32 cellular contexts compared by ENCODE assay signal in the genomic region with DNA sequence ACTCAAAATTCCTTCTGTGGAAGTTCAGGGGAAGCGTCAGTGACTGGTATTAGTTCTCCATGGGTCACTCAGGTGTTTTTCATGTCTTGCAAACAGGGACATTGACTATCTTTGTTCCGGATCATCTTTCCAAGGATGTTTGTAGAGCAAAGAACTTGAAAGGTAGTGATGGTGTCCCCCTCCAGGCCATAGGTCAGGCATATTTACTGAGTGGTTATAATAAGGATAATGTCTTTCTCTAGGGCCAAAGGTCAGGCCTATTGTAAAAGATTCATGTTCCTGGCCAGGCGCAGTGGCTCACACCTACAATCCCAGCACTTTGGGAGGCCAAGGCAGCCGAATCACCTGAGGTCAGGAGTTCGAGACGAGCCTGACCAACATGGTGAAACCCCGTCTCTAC.
"Had no signal": no experiment of that assay in that cellular context is flagged by ENCODE, and none has a peak within 500 bp of the region (broad histone marks: within the 10 kb centered on the region; RNA-seq: fewer than 3 reads in every experiment).

No MANE protein-coding gene starts in this region.

- H3K27me3 ChIP-seq: adrenal gland, body of pancreas, brain microvascular endothelial cell, breast epithelium had no signal

- H3K36me3 ChIP-seq: adrenal gland, brain microvascular endothelial cell, breast epithelium had no signal

- ATAC-seq: activated CD8-positive, alpha-beta T cell treated with anti-CD3 and anti-CD28 coated beads for 36 hours; activated naive CD4-positive, alpha-beta T cell treated with anti-CD3 and anti-CD28 coated beads, Interleukin-2, amount 50 U/mL, for 72 hours; activated T-cell treated with anti-CD3 and anti-CD28 coated beads, Interleukin-2, amount 50 U/mL, for 4 hours; activated T-cell treated with anti-CD3 and anti-CD28 coated beads, Interleukin-2, amount 50 U/mL, for 72 hours; activated T-helper 17 cell treated with anti-CD3 and anti-CD28 coated beads, Interleukin-2, amount 50 U/mL, for 72 hours; body of pancreas had no signal

- H3K9me3 ChIP-seq: adrenal gland, body of pancreas, breast epithelium had no signal

- H3K4me3 ChIP-seq: adrenal gland, body of pancreas, breast epithelium had no signal

- H3K27ac ChIP-seq: adrenal gland, body of pancreas, brain microvascular endothelial cell, breast epithelium, VCaP had no signal

- H3K4me1 ChIP-seq: adrenal gland, body of pancreas, breast epithelium had no signal

- DNase-seq: activated B cell treated with CpG ODN at 0.5 μM for 24 hours; activated CD4-positive, alpha-beta memory T cell treated with anti-CD3 and anti-CD28 coated beads for 36 hours; activated CD4-positive, alpha-beta T cell treated with anti-CD3 and anti-CD28 coated beads for 4 hours; activated CD4-positive, alpha-beta T cell treated with anti-CD3 and anti-CD28 coated beads, Interleukin-2, amount 10 ng/mL, durations not matched to agents 24 days and 14 days; activated CD4-positive, alpha-beta T cell treated with anti-CD3 and anti-CD28 coated beads, Interleukin-2, amount 50 U/mL, for 1 hour; activated CD4-positive, alpha-beta T cell treated with anti-CD3 and anti-CD28 coated beads, Interleukin-2, amount 50 U/mL, for 4 hours; activated CD4-positive, CD25-positive, alpha-beta regulatory T cell treated with anti-CD3 and anti-CD28 coated beads, Interleukin-2, amount 50 U/mL, for 72 hours; activated CD8-positive, alpha-beta memory T cell treated with anti-CD3 and anti-CD28 coated beads, Interleukin-2, amount 50 U/mL, for 4 hours; activated CD8-positive, alpha-beta T cell treated with anti-CD3 and anti-CD28 coated beads for 36 hours; activated effector memory CD4-positive, alpha-beta T cell treated with anti-CD3 and anti-CD28 coated beads, Interleukin-2, amount 50 U/mL, for 16 hours; activated gamma-delta T cell treated with Interleukin-2 at 50 U/mL for 16 hours; activated naive CD4-positive, alpha-beta T cell; activated naive CD4-positive, alpha-beta T cell treated with anti-CD3 and anti-CD28 coated beads for 36 hours; activated naive CD4-positive, alpha-beta T cell treated with anti-CD3 and anti-CD28 coated beads, Interleukin-2, amount 50 U/mL, for 16 hours; activated naive CD8-positive, alpha-beta T cell treated with anti-CD3 and anti-CD28 coated beads for 36 hours; activated T-cell treated with anti-CD3 and anti-CD28 coated beads for 4 hours; activated T-cell treated with anti-CD3 and anti-CD28 coated beads, Interleukin-2, amount 50 U/mL, for 1 hour; activated T-cell treated with anti-CD3 and anti-CD28 coated beads, Interleukin-2, amount 50 U/mL, for 4 hours; activated T-cell treated with anti-CD3 and anti-CD28 coated beads, Interleukin-2, amount 50 U/mL, for 72 hours; adrenal gland; amniotic stem cell; aorta; body of pancreas; brain microvascular endothelial cell; central memory CD4-positive, alpha-beta T cell; T-helper 1 cell; T-helper 2 cell; T-helper 9 cell had no signal
